Comparison of ENCODE assay signal across 31 cellular contexts in the genomic region with DNA sequence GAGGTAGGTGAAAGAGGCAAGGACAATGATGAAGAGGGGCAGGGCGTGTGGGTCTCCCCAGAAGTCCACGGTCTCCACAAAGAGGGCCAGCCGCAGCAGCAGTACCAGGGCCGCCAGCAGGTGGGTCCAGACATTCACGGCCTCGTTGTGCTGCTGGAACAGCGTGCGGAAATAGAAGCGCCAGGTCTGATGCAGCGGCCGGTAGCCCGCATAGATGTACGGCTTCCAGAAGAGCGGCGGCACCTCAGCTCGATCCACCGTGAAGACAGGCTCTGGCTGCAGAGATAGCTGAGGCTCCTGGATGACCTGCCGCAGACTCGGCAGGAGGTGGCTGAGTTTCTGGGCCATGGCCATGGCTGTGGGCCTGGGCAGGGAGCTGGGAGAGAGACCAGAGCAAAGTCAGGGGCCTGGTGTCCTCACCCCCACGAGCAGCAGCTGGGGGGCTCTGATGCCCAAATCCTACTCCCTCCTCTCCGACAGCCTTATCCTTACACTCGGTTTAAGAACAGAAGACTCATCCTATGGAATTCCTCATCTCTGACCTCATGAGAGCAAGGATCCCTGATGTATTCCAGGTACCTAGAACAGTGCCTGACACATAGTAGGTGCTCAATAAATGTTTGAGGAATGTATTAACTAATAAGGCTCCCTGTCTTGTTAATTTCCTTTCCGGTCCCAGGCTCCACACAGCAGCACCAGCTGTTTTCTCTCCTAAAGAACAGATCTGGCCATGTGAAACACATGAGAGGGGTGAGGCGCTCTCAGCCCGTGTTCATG. TPM values are rescaled to one million over a fixed set of nuclear protein-coding genes. Genes with fewer than 3 reads are reported as not detected.
DNase-seq lines count a peak whose midpoint lies in the region; ATAC-seq, FAIRE-seq and TF ChIP-seq lines count a peak whose summit lies in the region.
"Had no signal": no experiment of that assay in that cellular context is flagged by ENCODE, and none has a peak within 500 bp of the region (broad histone marks: within the 10 kb centered on the region; RNA-seq: fewer than 3 reads in every experiment).

No MANE protein-coding gene starts in this region.

- no peaks in the 10 kb centered on the region for H3K27me3 Mint-ChIP-seq in astrocyte (ENCODE audit: low read depth, unreplicated experiment)
- H3K27me3 Mint-ChIP-seq: activated naive CD8-positive, alpha-beta T cell treated with anti-CD3 and anti-CD28 coated beads, Interleukin-2, amount 10 ng/mL, durations not matched to agents 7 days and 5 days; CD4-positive, alpha-beta T cell; naive thymus-derived CD4-positive, alpha-beta T cell had no signal

- no peak for FAIRE-seq in HepG2 (lab: Jason Lieb, UNC)
- no peak for FAIRE-seq in astrocyte (lab: Jason Lieb, UNC)
- FAIRE-seq: A204.1, GM18507 had no signal

- H2AFZ ChIP-seq in HepG2 (ENCODE audit: low read length), result no peak overlapping the region
- no peak overlapping the region for H2AFZ ChIP-seq in astrocyte (ENCODE audit: low read depth, low read length)

- H3K4me3 ChIP-seq in HepG2 (replicated peaks in 1 of 3; ENCODE audit: insufficient read depth in 1 of 3, low read depth in 2 of 3, low read length in 3 of 3) (no peak overlapping the region), right lobe of liver (no peak overlapping the region), astrocyte (ENCODE audit: insufficient read depth, low read depth, low read length) (no peak overlapping the region), tibial nerve (no peak overlapping the region)
- H3K4me3 ChIP-seq: ascending aorta, esophagus squamous epithelium, HAP-1, heart right ventricle, upper lobe of right lung had no signal

- H3K27ac Mint-ChIP-seq in astrocyte (ENCODE audit: unreplicated experiment), result peak overlapping the region; percentile 18
- H3K27ac Mint-ChIP-seq: activated naive CD8-positive, alpha-beta T cell treated with anti-CD3 and anti-CD28 coated beads, Interleukin-2, amount 10 ng/mL, durations not matched to agents 7 days and 5 days; CD4-positive, alpha-beta T cell had no signal

- no peaks in the 10 kb centered on the region; a peak in 1 of 5 replicates for H3K27me3 ChIP-seq in HepG2 (ENCODE audit: control insufficient read depth in 1 of 2, insufficient read depth in 2 of 2, low read length in 2 of 2)
- H3K27me3 ChIP-seq in right lobe of liver, result no peaks in the 10 kb centered on the region
- H3K27me3 ChIP-seq in astrocyte (ENCODE audit: insufficient read depth, low read length), result no peaks in the 10 kb centered on the region
- no peaks in the 10 kb centered on the region for H3K27me3 ChIP-seq in tibial nerve
- H3K27me3 ChIP-seq: ascending aorta, esophagus squamous epithelium, foreskin keratinocyte, heart right ventricle, upper lobe of right lung had no signal

- peaks cover 10% of the 10 kb centered on the region for H3K4me1 Mint-ChIP-seq in astrocyte (ENCODE audit: low read depth, unreplicated experiment)

- H3K4me1 ChIP-seq in HepG2 (ENCODE audit: insufficient read depth, low read length) (peaks cover 67% of the 10 kb centered on the region), right lobe of liver (peaks cover 0 to 32% (median 15%) of the 10 kb centered on the region in 4 donors), astrocyte (ENCODE audit: insufficient read depth, low read length) (peaks cover 6% of the 10 kb centered on the region), tibial nerve (peaks cover 0 to 22% (median 8%) of the 10 kb centered on the region in 4 donors)
- H3K4me1 ChIP-seq: foreskin keratinocyte had no signal

- no peak for TF ChIP-seq CTCF in HepG2 (CRISPR knock-in tag; IDR thresholded peaks at IDR 0.05)
- TF ChIP-seq CTCF in right lobe of liver (IDR thresholded peaks at IDR 0.05), result no peak
- TF ChIP-seq CTCF in astrocyte (IDR thresholded peaks at IDR 0.05; ENCODE audit: insufficient read depth, low read depth, low read length), result no peak
- TF ChIP-seq CTCF in tibial nerve (IDR thresholded peaks at IDR 0.05), result no peak

- 93% methylated on average over 22 of the region's 25 CpGs for WGBS in HepG2 (ENCODE audit: low lambda C conversion rate)
- WGBS in right lobe of liver (ENCODE audit: insufficient coverage, low coverage, low lambda C conversion rate, missing lambda C conversion rate), result 92% methylated on average over 9 of the region's 25 CpGs
- 88 to 92% methylated on average over 25 of the region's 25 CpGs for WGBS in tibial nerve, 2 donors

- no peak for TF ChIP-seq RAD21 in HepG2 (CRISPR knock-in tag; IDR thresholded peaks at IDR 0.05)

- H3K27ac ChIP-seq in HepG2 (ENCODE audit: extremely low read length, insufficient read depth, low read length), result no peak overlapping the region
- no peak overlapping the region for H3K27ac ChIP-seq in right lobe of liver
- no peak overlapping the region for H3K27ac ChIP-seq in astrocyte (ENCODE audit: low read depth, low read length)
- H3K27ac ChIP-seq in tibial nerve, result no peak overlapping the region
- H3K27ac ChIP-seq: ascending aorta, foreskin keratinocyte, heart right ventricle, upper lobe of right lung had no signal

- intact Hi-C loops in HepG2 (cut with micrococcal nuclease; ENCODE audit: unreplicated experiment), result no loop called here
- intact Hi-C loops in right lobe of liver (cut with DNase I), result no loop called here

- no peak for DNase-seq in HepG2 (ENCODE audit: low spot score)
- DNase-seq in right lobe of liver, result no peak
- no peak for DNase-seq in astrocyte (ENCODE audit: low read depth)
- DNase-seq in mesenteric fat pad (ENCODE audit: low spot score), result peak; percentile 85
- DNase-seq in NCI-H2171 treated with DMSO at 0.1 percent for 48 hours (lab: John Stamatoyannopoulos, UW), result no peak
- DNase-seq in tibial nerve (ENCODE audit: low spot score in 2 of 2), result no peak
- no peak for DNase-seq in H4 (ENCODE audit: low spot score)
- DNase-seq: activated CD4-positive, alpha-beta T cell treated with anti-CD3 and anti-CD28 coated beads for 4 hours; activated gamma-delta T cell treated with Interleukin-2 at 50 U/mL for 16 hours; activated naive CD8-positive, alpha-beta T cell treated with anti-CD3 and anti-CD28 coated beads, Interleukin-2, amount 10 ng/mL, durations not matched to agents 7 days and 5 days; activated T-cell treated with anti-CD3 and anti-CD28 coated beads, Interleukin-2, amount 50 U/mL, for 4 hours; CD4-positive, alpha-beta T cell; esophagus squamous epithelium; foreskin keratinocyte; heart right ventricle; midbrain; naive thymus-derived CD4-positive, alpha-beta T cell; NCI-H1694; NCI-H446; NCI-H748 treated with DMSO at 0.1 percent for 48 hours; SHP77 treated with DMSO at 0.1 percent for 48 hours; stimulated activated CD4-positive, alpha-beta T cell treated with anti-CD3 and anti-CD28 coated beads, Interleukin-15, amount 100 ng/mL, for 24 hours; stimulated activated CD4-positive, alpha-beta T cell treated with anti-CD3 and anti-CD28 coated beads, Interleukin-4, amount 100 ng/mL, for 4 hours; T-helper 9 cell; upper lobe of right lung had no signal

- TF ChIP-seq POLR2A in HepG2 (IDR thresholded peaks at IDR 0.05; ENCODE audit: insufficient read depth in 1 of 2, low read depth in 2 of 2, low read length in 2 of 2) (no peak), right lobe of liver (IDR thresholded peaks at IDR 0.05) (no peak), tibial nerve (IDR thresholded peaks at IDR 0.05) (no peak)

- H3K9ac ChIP-seq in HepG2 (ENCODE audit: insufficient read depth, low read depth, low read length) (no peak overlapping the region), astrocyte (ENCODE audit: low read length) (no peak overlapping the region)

- ATAC-seq in HepG2, result no peak
- no peak for ATAC-seq in right lobe of liver
- no peak for ATAC-seq in HG03280 (IDR thresholded peaks at IDR 0.05; ENCODE audit: unreplicated experiment)
- ATAC-seq: activated T-cell treated with anti-CD3 and anti-CD28 coated beads, Interleukin-2, amount 50 U/mL, for 4 hours; foreskin keratinocyte; heart right ventricle; naive thymus-derived CD4-positive, alpha-beta T cell; Panc1; upper lobe of right lung had no signal

- POLR2A ChIA-PET in HepG2 (lab: Yijun Ruan, JAX), result interaction anchor here (5.4 kb wide), 1 partner anchor 12 kb away, joined by 32 read pairs; the partner anchor contains the start of gene PAQR7

- in situ Hi-C loops in HepG2 (cut with HindIII; ENCODE audit: extremely low pct_ligation_motif_present, low pct_unique_long_range_greater_than_20kb), result no loop called here

- BruUV-seq in HepG2 (replicated peaks; lab: Mats Ljungman, UMichigan), result no TSS peak

- H3K9me3 Mint-ChIP-seq in astrocyte (ENCODE audit: unreplicated experiment), result no peaks in the 10 kb centered on the region
- H3K9me3 Mint-ChIP-seq: activated naive CD8-positive, alpha-beta T cell treated with anti-CD3 and anti-CD28 coated beads, Interleukin-2, amount 10 ng/mL, durations not matched to agents 7 days and 5 days; activated T-cell treated with anti-CD3 and anti-CD28 coated beads, Interleukin-2, amount 50 U/mL, for 4 hours; CD4-positive, alpha-beta T cell; naive thymus-derived CD4-positive, alpha-beta T cell had no signal

- CTCF ChIA-PET in HepG2 (lab: Yijun Ruan, JAX; ENCODE audit: low intra/inter-chr PET ratio, low total read pairs), result no interaction called here

- H3K79me2 ChIP-seq in HepG2 (ENCODE audit: insufficient read depth, low read length) (peaks cover 5% of the 10 kb centered on the region), astrocyte (ENCODE audit: insufficient read depth, low read length) (peaks cover 4% of the 10 kb centered on the region)

- H3K4me3 Mint-ChIP-seq in astrocyte (ENCODE audit: unreplicated experiment), result no peak overlapping the region
- H3K4me3 Mint-ChIP-seq: activated naive CD8-positive, alpha-beta T cell treated with anti-CD3 and anti-CD28 coated beads, Interleukin-2, amount 10 ng/mL, durations not matched to agents 7 days and 5 days; activated T-cell treated with anti-CD3 and anti-CD28 coated beads, Interleukin-2, amount 50 U/mL, for 4 hours; CD4-positive, alpha-beta T cell; naive thymus-derived CD4-positive, alpha-beta T cell had no signal

- H3K36me3 Mint-ChIP-seq in astrocyte (ENCODE audit: low read depth, unreplicated experiment), result peaks cover 11% of the 10 kb centered on the region

- H3K4me2 ChIP-seq in HepG2 (ENCODE audit: low read depth, low read length) (no peak overlapping the region), astrocyte (ENCODE audit: low read length) (no peak overlapping the region)

- H3K9me3 ChIP-seq in HepG2 (ENCODE audit: low read length) (no peaks in the 10 kb centered on the region), right lobe of liver (no peaks in the 10 kb centered on the region), astrocyte (ENCODE audit: insufficient read depth, low read depth, low read length) (no peaks in the 10 kb centered on the region), tibial nerve (no peaks in the 10 kb centered on the region)
- H3K9me3 ChIP-seq: ascending aorta, esophagus squamous epithelium, HAP-1, heart right ventricle, upper lobe of right lung had no signal

- H3K36me3 ChIP-seq in HepG2 (replicated peaks in 1 of 2; ENCODE audit: control insufficient read depth in 1 of 2, insufficient read depth in 2 of 2, low read length in 2 of 2), result peaks cover 8 to 15% of the 10 kb centered on the region in 2 experiments; a peak in 4 of 5 replicates
- H3K36me3 ChIP-seq in right lobe of liver, result no peaks in the 10 kb centered on the region
- peaks cover 6% of the 10 kb centered on the region for H3K36me3 ChIP-seq in astrocyte (ENCODE audit: insufficient read depth, low read length)
- H3K36me3 ChIP-seq in tibial nerve, result peaks cover 0 to 35% (median 0%) of the 10 kb centered on the region in 3 donors
- H3K36me3 ChIP-seq: HAP-1, upper lobe of right lung had no signal

- H4K20me1 ChIP-seq in HepG2 (ENCODE audit: insufficient read depth, low read length), result no peaks in the 10 kb centered on the region
- H4K20me1 ChIP-seq in astrocyte (ENCODE audit: insufficient read depth, low read length), result peaks cover 11% of the 10 kb centered on the region

- TF ChIP-seq EP300 in HepG2 (IDR thresholded peaks at IDR 0.05; ENCODE audit: low read depth in 2 of 2, low read length in 2 of 2) (no peak), HepG2 (CRISPR knock-in tag; IDR thresholded peaks at IDR 0.05; ENCODE audit: borderline replicate concordance) (no peak), tibial nerve (IDR thresholded peaks at IDR 0.05) (no peak)

RNA-seq across cellular contexts. Expression of gene AUNIP, which starts 4.4 kb away (rescaled TPM):
- total RNA-seq in HepG2 (2016; rRNA removed; fragmentation: Illumina TruSeq; extraction: Trizol) (12.3 and 12.8 TPM in 2 replicates), right lobe of liver (under 1 TPM in 2 of 6 experiments, not detected in 4; 0.43 to 0.56 TPM), astrocyte (1.3 and 2.1 TPM in 2 replicates), mesenteric fat pad (not detected), tibial nerve (not detected)
- total RNA-seq in HepG2 (2016; cell fraction: cytosol; rRNA removed; fragmentation: Illumina TruSeq; extraction: Trizol; ENCODE audit: low read depth), result 5.7 TPM in 2 replicates
- total RNA-seq in HepG2 (2016; cell fraction: insoluble cytoplasmic fraction; rRNA removed; fragmentation: Illumina TruSeq; extraction: Trizol), result 12.6 and 14.1 TPM in 2 replicates
- total RNA-seq in HepG2 (2016; cell fraction: membrane; rRNA removed; fragmentation: Illumina TruSeq; extraction: Trizol), result 10.9 and 11.6 TPM in 2 replicates
- 10.2 and 12.0 TPM in 2 replicates for total RNA-seq in HepG2 (2016; cell fraction: nucleus; rRNA removed; fragmentation: Illumina TruSeq; extraction: Trizol)
- 2.4 and 3.8 TPM in 2 replicates for polyA plus RNA-seq in HepG2 (2011; rRNA removed)
- 2.0 and 2.5 TPM in 2 replicates for polyA plus RNA-seq in HepG2 (2011; cell fraction: cytosol; rRNA removed)
- 2.3 TPM in 2 replicates for polyA plus RNA-seq in HepG2 (2011; cell fraction: nucleus; rRNA removed)
- 1.4 and 2.3 TPM in 2 replicates for polyA plus RNA-seq in HepG2 (2012)
- 2.5 and 3.0 TPM in 2 replicates for polyA plus RNA-seq in HepG2 (2016; cell fraction: cytosol; fragmentation: Illumina TruSeq; extraction: Trizol; ENCODE audit: low read depth)
- polyA plus RNA-seq in HepG2 (2016; cell fraction: insoluble cytoplasmic fraction; fragmentation: Illumina TruSeq; extraction: Trizol; ENCODE audit: low read depth), result 12.7 and 13.5 TPM in 2 replicates
- polyA plus RNA-seq in HepG2 (2016; cell fraction: membrane; fragmentation: Illumina TruSeq; extraction: Trizol; ENCODE audit: low read depth), result 4.7 and 4.8 TPM in 2 replicates
- 7.1 and 8.3 TPM in 2 replicates for polyA plus RNA-seq in HepG2 (2016; cell fraction: nucleus; fragmentation: Illumina TruSeq; extraction: Trizol; ENCODE audit: insufficient read depth, low read depth)
- 4.6 and 20.8 TPM in 2 replicates for polyA minus RNA-seq in HepG2 (2011; rRNA and poly(A)+ RNA removed; ENCODE audit: low replicate concordance)
- polyA minus RNA-seq in HepG2 (2011; cell fraction: cytosol; rRNA and poly(A)+ RNA removed), result 2.7 and 3.9 TPM in 2 replicates
- 5.7 and 7.3 TPM in 2 replicates for polyA minus RNA-seq in HepG2 (2011; cell fraction: nucleus; rRNA and poly(A)+ RNA removed)
- 8.7 and 12.4 TPM in 2 replicates for total RNA-seq in H4 (2014; rRNA removed; shearing (Covaris generic))
- total RNA-seq: ascending aorta; CD4-positive, alpha-beta T cell; upper lobe of right lung had no signal
- polyA plus RNA-seq: naive thymus-derived CD4-positive, alpha-beta T cell had no signal

RNA-seq across cellular contexts. Expression of gene PAQR7, which starts 11.8 kb away (rescaled TPM):
- total RNA-seq in HepG2 (2016; rRNA removed; fragmentation: Illumina TruSeq; extraction: Trizol) (6.0 and 13.2 TPM in 2 replicates), right lobe of liver (1 to 10 TPM in 5 of 6 experiments, under 1 TPM in 1; 0.74 to 4.8 (median 2.4) TPM), astrocyte (14.5 and 15.1 TPM in 2 replicates), mesenteric fat pad (7.2 TPM), tibial nerve (1 to 10 TPM; 5.4 to 8.7 (median 7.5) TPM)
- total RNA-seq in HepG2 (2016; cell fraction: cytosol; rRNA removed; fragmentation: Illumina TruSeq; extraction: Trizol; ENCODE audit: low read depth), result 4.1 and 4.7 TPM in 2 replicates
- total RNA-seq in HepG2 (2016; cell fraction: insoluble cytoplasmic fraction; rRNA removed; fragmentation: Illumina TruSeq; extraction: Trizol), result 6.2 and 13.0 TPM in 2 replicates
- total RNA-seq in HepG2 (2016; cell fraction: membrane; rRNA removed; fragmentation: Illumina TruSeq; extraction: Trizol), result 10.2 and 10.4 TPM in 2 replicates
- 8.2 and 9.4 TPM in 2 replicates for total RNA-seq in HepG2 (2016; cell fraction: nucleus; rRNA removed; fragmentation: Illumina TruSeq; extraction: Trizol)
- polyA plus RNA-seq in HepG2 (2011; rRNA removed), result 16.6 and 20.2 TPM in 2 replicates
- 19.1 and 22.5 TPM in 2 replicates for polyA plus RNA-seq in HepG2 (2011; cell fraction: cytosol; rRNA removed)
- polyA plus RNA-seq in HepG2 (2011; cell fraction: nucleus; rRNA removed), result 17.0 and 18.5 TPM in 2 replicates
- polyA plus RNA-seq in HepG2 (2012), result 13.9 and 14.2 TPM in 2 replicates
- 2.4 TPM in 2 replicates for polyA plus RNA-seq in HepG2 (2016; cell fraction: cytosol; fragmentation: Illumina TruSeq; extraction: Trizol; ENCODE audit: low read depth)
- polyA plus RNA-seq in HepG2 (2016; cell fraction: insoluble cytoplasmic fraction; fragmentation: Illumina TruSeq; extraction: Trizol; ENCODE audit: low read depth), result 4.5 and 5.3 TPM in 2 replicates
- 5.2 and 5.6 TPM in 2 replicates for polyA plus RNA-seq in HepG2 (2016; cell fraction: membrane; fragmentation: Illumina TruSeq; extraction: Trizol; ENCODE audit: low read depth)
- 19.6 and 20.2 TPM in 2 replicates for polyA plus RNA-seq in HepG2 (2016; cell fraction: nucleus; fragmentation: Illumina TruSeq; extraction: Trizol; ENCODE audit: insufficient read depth, low read depth)
- polyA minus RNA-seq in HepG2 (2011; rRNA and poly(A)+ RNA removed; ENCODE audit: low replicate concordance), result 21.8 and 127 TPM in 2 replicates
- 28.0 and 29.7 TPM in 2 replicates for polyA minus RNA-seq in HepG2 (2011; cell fraction: cytosol; rRNA and poly(A)+ RNA removed)
- 6.8 and 10.7 TPM in 2 replicates for polyA minus RNA-seq in HepG2 (2011; cell fraction: nucleus; rRNA and poly(A)+ RNA removed)
- 2.8 and 3.2 TPM in 2 replicates for total RNA-seq in H4 (2014; rRNA removed; shearing (Covaris generic))

RNA-seq across cellular contexts. Expression of gene STMN1, which starts 42.5 kb away (rescaled TPM):
- total RNA-seq in HepG2 (2016; rRNA removed; fragmentation: Illumina TruSeq; extraction: Trizol) (409 and 618 TPM in 2 replicates), right lobe of liver (10 to 100 TPM in 1 of 6 experiments, 1 to 10 TPM in 5; 2.1 to 11.7 (median 6.8) TPM), astrocyte (130 and 173 TPM in 2 replicates), mesenteric fat pad (39.3 TPM), tibial nerve (100 to 1,000 TPM in 2 of 4 donors, 10 to 100 TPM in 2; 79.2 to 140 (median 105) TPM)
- total RNA-seq in HepG2 (2016; cell fraction: cytosol; rRNA removed; fragmentation: Illumina TruSeq; extraction: Trizol; ENCODE audit: low read depth), result 56.4 and 56.9 TPM in 2 replicates
- 416 and 627 TPM in 2 replicates for total RNA-seq in HepG2 (2016; cell fraction: insoluble cytoplasmic fraction; rRNA removed; fragmentation: Illumina TruSeq; extraction: Trizol)
- 77.5 and 91.5 TPM in 2 replicates for total RNA-seq in HepG2 (2016; cell fraction: membrane; rRNA removed; fragmentation: Illumina TruSeq; extraction: Trizol)
- total RNA-seq in HepG2 (2016; cell fraction: nucleus; rRNA removed; fragmentation: Illumina TruSeq; extraction: Trizol), result 147 and 152 TPM in 2 replicates
- 27.3 and 45.9 TPM in 2 replicates for polyA plus RNA-seq in HepG2 (2011; rRNA removed)
- polyA plus RNA-seq in HepG2 (2011; cell fraction: cytosol; rRNA removed), result 14.4 and 19.7 TPM in 2 replicates
- polyA plus RNA-seq in HepG2 (2011; cell fraction: nucleus; rRNA removed), result 19.5 and 20.7 TPM in 2 replicates
- polyA plus RNA-seq in HepG2 (2012), result 58.4 and 155 TPM in 2 replicates
- polyA plus RNA-seq in HepG2 (2016; cell fraction: cytosol; fragmentation: Illumina TruSeq; extraction: Trizol; ENCODE audit: low read depth), result 80.3 and 82.5 TPM in 2 replicates
- polyA plus RNA-seq in HepG2 (2016; cell fraction: insoluble cytoplasmic fraction; fragmentation: Illumina TruSeq; extraction: Trizol; ENCODE audit: low read depth), result 774 and 823 TPM in 2 replicates
- 86.8 and 89.3 TPM in 2 replicates for polyA plus RNA-seq in HepG2 (2016; cell fraction: membrane; fragmentation: Illumina TruSeq; extraction: Trizol; ENCODE audit: low read depth)
- polyA plus RNA-seq in HepG2 (2016; cell fraction: nucleus; fragmentation: Illumina TruSeq; extraction: Trizol; ENCODE audit: insufficient read depth, low read depth), result 316 and 323 TPM in 2 replicates
- polyA minus RNA-seq in HepG2 (2011; rRNA and poly(A)+ RNA removed; ENCODE audit: low replicate concordance), result 11.3 and 32.5 TPM in 2 replicates
- 18.3 and 20.7 TPM in 2 replicates for polyA minus RNA-seq in HepG2 (2011; cell fraction: cytosol; rRNA and poly(A)+ RNA removed)
- 22.0 and 32.7 TPM in 2 replicates for polyA minus RNA-seq in HepG2 (2011; cell fraction: nucleus; rRNA and poly(A)+ RNA removed)
- total RNA-seq in H4 (2014; rRNA removed; shearing (Covaris generic)), result 204 and 329 TPM in 2 replicates

RNA-seq across cellular contexts. Expression of gene MTFR1L, which starts 43.9 kb away (rescaled TPM):
- total RNA-seq in HepG2 (2016; rRNA removed; fragmentation: Illumina TruSeq; extraction: Trizol) (38.0 and 47.5 TPM in 2 replicates), right lobe of liver (10 to 100 TPM; 30.8 to 48.9 (median 43.3) TPM), astrocyte (44.6 and 51.2 TPM in 2 replicates), mesenteric fat pad (53.8 TPM), tibial nerve (10 to 100 TPM; 65.7 to 99.4 (median 77.2) TPM)
- 28.2 and 30.9 TPM in 2 replicates for total RNA-seq in HepG2 (2016; cell fraction: cytosol; rRNA removed; fragmentation: Illumina TruSeq; extraction: Trizol; ENCODE audit: low read depth)
- 40.1 and 47.2 TPM in 2 replicates for total RNA-seq in HepG2 (2016; cell fraction: insoluble cytoplasmic fraction; rRNA removed; fragmentation: Illumina TruSeq; extraction: Trizol)
- total RNA-seq in HepG2 (2016; cell fraction: membrane; rRNA removed; fragmentation: Illumina TruSeq; extraction: Trizol), result 56.8 and 65.1 TPM in 2 replicates
- total RNA-seq in HepG2 (2016; cell fraction: nucleus; rRNA removed; fragmentation: Illumina TruSeq; extraction: Trizol), result 25.8 and 26.4 TPM in 2 replicates
- polyA plus RNA-seq in HepG2 (2011; rRNA removed), result 55.7 and 68.1 TPM in 2 replicates
- polyA plus RNA-seq in HepG2 (2011; cell fraction: cytosol; rRNA removed), result 36.1 and 44.8 TPM in 2 replicates
- polyA plus RNA-seq in HepG2 (2011; cell fraction: nucleus; rRNA removed), result 196 and 210 TPM in 2 replicates
- polyA plus RNA-seq in HepG2 (2012), result 39.2 and 42.0 TPM in 2 replicates
- 28.1 and 35.4 TPM in 2 replicates for polyA plus RNA-seq in HepG2 (2016; cell fraction: cytosol; fragmentation: Illumina TruSeq; extraction: Trizol; ENCODE audit: low read depth)
- polyA plus RNA-seq in HepG2 (2016; cell fraction: insoluble cytoplasmic fraction; fragmentation: Illumina TruSeq; extraction: Trizol; ENCODE audit: low read depth), result 45.3 and 52.8 TPM in 2 replicates
- polyA plus RNA-seq in HepG2 (2016; cell fraction: membrane; fragmentation: Illumina TruSeq; extraction: Trizol; ENCODE audit: low read depth), result 52.1 and 54.5 TPM in 2 replicates
- 60.6 and 65.4 TPM in 2 replicates for polyA plus RNA-seq in HepG2 (2016; cell fraction: nucleus; fragmentation: Illumina TruSeq; extraction: Trizol; ENCODE audit: insufficient read depth, low read depth)
- polyA minus RNA-seq in HepG2 (2011; rRNA and poly(A)+ RNA removed; ENCODE audit: low replicate concordance), result 29.8 and 53.8 TPM in 2 replicates
- polyA minus RNA-seq in HepG2 (2011; cell fraction: cytosol; rRNA and poly(A)+ RNA removed), result 18.0 and 18.1 TPM in 2 replicates
- polyA minus RNA-seq in HepG2 (2011; cell fraction: nucleus; rRNA and poly(A)+ RNA removed), result 23.8 and 32.3 TPM in 2 replicates
- total RNA-seq in H4 (2014; rRNA removed; shearing (Covaris generic)), result 24.4 and 31.7 TPM in 2 replicates
